Comparison of ENCODE assay signal across 1 cellular context in genomic region chr20:14984768-14985622, GRCh38.
TF ChIP-seq lines count a peak whose summit lies in the region.

No MANE protein-coding gene starts in this region.

TF ChIP-seq in HepG2, 621 proteins besides CTCF, POLR2A, EP300 and RAD21 (continued from another document and continues in another):
- TF ChIP-seq MTA1 (CRISPR knock-in tag; IDR thresholded peaks at IDR 0.05; ENCODE audit: borderline replicate concordance) = peak; percentile 56; the same call in 1 of the 2 replicates
- TF ChIP-seq FOXP1 (IDR thresholded peaks at IDR 0.05) = peak; percentile 77
- peak; percentile 98 for TF ChIP-seq FOXP1 (CRISPR knock-in tag; IDR thresholded peaks at IDR 0.05)
- no peak for TF ChIP-seq KAT2B (IDR thresholded peaks at IDR 0.05; ENCODE audit: borderline replicate concordance, low read depth, low read length)
- no peak; the same call in 1 of the 2 replicates for TF ChIP-seq ZNF121 (CRISPR knock-in tag; IDR thresholded peaks at IDR 0.05)
- peak; percentile 87 for TF ChIP-seq TGIF2 (CRISPR knock-in tag; IDR thresholded peaks at IDR 0.05)
- TF ChIP-seq ESRRA (CRISPR knock-in tag; IDR thresholded peaks at IDR 0.05; ENCODE audit: low read depth) = peak; percentile 90; the same call in 1 of the 2 replicates
- peak; percentile 35 for TF ChIP-seq ZBTB21 (CRISPR knock-in tag; IDR thresholded peaks at IDR 0.05)
- TF ChIP-seq, protein P1, sequence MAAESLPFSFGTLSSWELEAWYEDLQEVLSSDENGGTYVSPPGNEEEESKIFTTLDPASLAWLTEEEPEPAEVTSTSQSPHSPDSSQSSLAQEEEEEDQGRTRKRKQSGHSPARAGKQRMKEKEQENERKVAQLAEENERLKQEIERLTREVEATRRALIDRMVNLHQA (CRISPR knock-in tag; IDR thresholded peaks at IDR 0.05) = no peak
- TF ChIP-seq, protein P2, sequence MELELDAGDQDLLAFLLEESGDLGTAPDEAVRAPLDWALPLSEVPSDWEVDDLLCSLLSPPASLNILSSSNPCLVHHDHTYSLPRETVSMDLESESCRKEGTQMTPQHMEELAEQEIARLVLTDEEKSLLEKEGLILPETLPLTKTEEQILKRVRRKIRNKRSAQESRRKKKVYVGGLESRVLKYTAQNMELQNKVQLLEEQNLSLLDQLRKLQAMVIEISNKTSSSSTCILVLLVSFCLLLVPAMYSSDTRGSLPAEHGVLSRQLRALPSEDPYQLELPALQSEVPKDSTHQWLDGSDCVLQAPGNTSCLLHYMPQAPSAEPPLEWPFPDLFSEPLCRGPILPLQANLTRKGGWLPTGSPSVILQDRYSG (CRISPR knock-in tag; IDR thresholded peaks at IDR 0.05) = 0 out of 2 replicates have a peak, but pooled peaks have one; percentile 56
- TF ChIP-seq KMT2A (CRISPR knock-in tag; IDR thresholded peaks at IDR 0.05) = peak; percentile 61; the same call in 1 of the 2 replicates
- TF ChIP-seq SP5 (CRISPR knock-in tag; IDR thresholded peaks at IDR 0.05; ENCODE audit: borderline replicate concordance, low read depth) = peak; percentile 49; the same call in 1 of the 2 replicates
- TF ChIP-seq ZNF451 (CRISPR knock-in tag; IDR thresholded peaks at IDR 0.05) = no peak; the same call in 1 of the 2 replicates
- no peak; the same call in 1 of the 2 replicates for TF ChIP-seq MAZ (IDR thresholded peaks at IDR 0.05; ENCODE audit: borderline replicate concordance, low read depth, low read length)
- TF ChIP-seq MAZ (CRISPR knock-in tag; IDR thresholded peaks at IDR 0.05; ENCODE audit: low read depth) = 0 out of 2 replicates have a peak, but pooled peaks have one; percentile 39
- peak; percentile 62 for TF ChIP-seq HNRNPK (IDR thresholded peaks at IDR 0.05; ENCODE audit: low read depth, low read length, poor library complexity, severe bottlenecking)
- peak; percentile 74; the same call in 1 of the 2 replicates for TF ChIP-seq FOSL1 (CRISPR knock-in tag; IDR thresholded peaks at IDR 0.05; ENCODE audit: borderline replicate concordance)
- peak; percentile 43 for TF ChIP-seq ZFX (CRISPR knock-in tag; IDR thresholded peaks at IDR 0.05; ENCODE audit: low read depth)
- TF ChIP-seq ZNF24 (IDR thresholded peaks at IDR 0.05) = 0 out of 2 replicates have a peak, but pooled peaks have one; percentile 56
- peak; percentile 99 for TF ChIP-seq NCOA2 (CRISPR knock-in tag; IDR thresholded peaks at IDR 0.05)
- peak; percentile 92 for TF ChIP-seq ZNF792 (CRISPR knock-in tag; IDR thresholded peaks at IDR 0.05)
- TF ChIP-seq, protein P3, sequence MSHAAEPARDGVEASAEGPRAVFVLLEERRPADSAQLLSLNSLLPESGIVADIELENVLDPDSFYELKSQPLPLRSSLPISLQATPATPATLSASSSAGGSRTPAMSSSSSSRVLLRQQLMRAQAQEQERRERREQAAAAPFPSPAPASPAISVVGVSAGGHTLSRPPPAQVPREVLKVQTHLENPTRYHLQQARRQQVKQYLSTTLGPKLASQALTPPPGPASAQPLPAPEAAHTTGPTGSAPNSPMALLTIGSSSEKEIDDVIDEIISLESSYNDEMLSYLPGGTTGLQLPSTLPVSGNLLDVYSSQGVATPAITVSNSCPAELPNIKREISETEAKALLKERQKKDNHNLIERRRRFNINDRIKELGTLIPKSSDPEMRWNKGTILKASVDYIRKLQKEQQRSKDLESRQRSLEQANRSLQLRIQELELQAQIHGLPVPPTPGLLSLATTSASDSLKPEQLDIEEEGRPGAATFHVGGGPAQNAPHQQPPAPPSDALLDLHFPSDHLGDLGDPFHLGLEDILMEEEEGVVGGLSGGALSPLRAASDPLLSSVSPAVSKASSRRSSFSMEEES (CRISPR knock-in tag; IDR thresholded peaks at IDR 0.05) = peak; percentile 95
- peak; percentile 96 for TF ChIP-seq MEIS2 (CRISPR knock-in tag; IDR thresholded peaks at IDR 0.05)
- peak; percentile 98 for TF ChIP-seq ZNF264 (CRISPR knock-in tag; IDR thresholded peaks at IDR 0.05)
- peak; percentile 67 for TF ChIP-seq XRCC5 (optimal IDR thresholded peaks at IDR 0.05; ENCODE audit: low read length)
- TF ChIP-seq ETV5 (CRISPR knock-in tag; IDR thresholded peaks at IDR 0.05; ENCODE audit: borderline replicate concordance) = peak; percentile 100
- no peak for TF ChIP-seq GPBP1L1 (CRISPR knock-in tag; IDR thresholded peaks at IDR 0.05)
- peak; percentile 83 for TF ChIP-seq MED8 (CRISPR knock-in tag; IDR thresholded peaks at IDR 0.05; ENCODE audit: insufficient replicate concordance)
- TF ChIP-seq ZFP1 (CRISPR knock-in tag; IDR thresholded peaks at IDR 0.05) = peak; percentile 95
- peak; percentile 97 for TF ChIP-seq HMGXB3 (CRISPR knock-in tag; IDR thresholded peaks at IDR 0.05; ENCODE audit: borderline replicate concordance)
- no peak for TF ChIP-seq SMAD1 (CRISPR knock-in tag; IDR thresholded peaks at IDR 0.05; ENCODE audit: borderline replicate concordance, low read depth)
- peak; percentile 67; the same call in 1 of the 2 replicates for TF ChIP-seq ATF7 (IDR thresholded peaks at IDR 0.05)
- peak; percentile 86; the same call in 1 of the 2 replicates for TF ChIP-seq ATF7 (CRISPR knock-in tag; IDR thresholded peaks at IDR 0.05)
- peak; percentile 82 for TF ChIP-seq THAP11 (CRISPR knock-in tag; IDR thresholded peaks at IDR 0.05)
- TF ChIP-seq ZNF780A (CRISPR knock-in tag; IDR thresholded peaks at IDR 0.05) = peak; percentile 68; the same call in 1 of the 2 replicates
- no peak for TF ChIP-seq ZBTB2 (CRISPR knock-in tag; IDR thresholded peaks at IDR 0.05; ENCODE audit: low read depth)
- no peak for TF ChIP-seq CENPT (CRISPR knock-in tag; IDR thresholded peaks at IDR 0.05; ENCODE audit: low read depth)
- peak; percentile 75 for TF ChIP-seq RBAK (CRISPR knock-in tag; IDR thresholded peaks at IDR 0.05)
- TF ChIP-seq ADNP (CRISPR knock-in tag; IDR thresholded peaks at IDR 0.05) = peak; percentile 68; the same call in 1 of the 2 replicates
- TF ChIP-seq PHF20 (CRISPR knock-in tag; IDR thresholded peaks at IDR 0.05) = peak; percentile 50; the same call in 1 of the 2 replicates
- TF ChIP-seq FOXA3 (CRISPR knock-in tag; IDR thresholded peaks at IDR 0.05) = peak; percentile 99
- TF ChIP-seq ZBTB10 (CRISPR knock-in tag; IDR thresholded peaks at IDR 0.05; ENCODE audit: borderline replicate concordance) = no peak
- TF ChIP-seq, protein P4, sequence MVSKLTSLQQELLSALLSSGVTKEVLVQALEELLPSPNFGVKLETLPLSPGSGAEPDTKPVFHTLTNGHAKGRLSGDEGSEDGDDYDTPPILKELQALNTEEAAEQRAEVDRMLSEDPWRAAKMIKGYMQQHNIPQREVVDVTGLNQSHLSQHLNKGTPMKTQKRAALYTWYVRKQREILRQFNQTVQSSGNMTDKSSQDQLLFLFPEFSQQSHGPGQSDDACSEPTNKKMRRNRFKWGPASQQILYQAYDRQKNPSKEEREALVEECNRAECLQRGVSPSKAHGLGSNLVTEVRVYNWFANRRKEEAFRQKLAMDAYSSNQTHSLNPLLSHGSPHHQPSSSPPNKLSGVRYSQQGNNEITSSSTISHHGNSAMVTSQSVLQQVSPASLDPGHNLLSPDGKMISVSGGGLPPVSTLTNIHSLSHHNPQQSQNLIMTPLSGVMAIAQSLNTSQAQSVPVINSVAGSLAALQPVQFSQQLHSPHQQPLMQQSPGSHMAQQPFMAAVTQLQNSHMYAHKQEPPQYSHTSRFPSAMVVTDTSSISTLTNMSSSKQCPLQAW (CRISPR knock-in tag; IDR thresholded peaks at IDR 0.05) = peak; percentile 97
- TF ChIP-seq REPIN1 (CRISPR knock-in tag; IDR thresholded peaks at IDR 0.05; ENCODE audit: borderline replicate concordance, low read depth) = peak; percentile 65; the same call in 1 of the 2 replicates
- TF ChIP-seq GATAD1 (CRISPR knock-in tag; IDR thresholded peaks at IDR 0.05) = peak; percentile 58
- TF ChIP-seq BRD4 (CRISPR knock-in tag; IDR thresholded peaks at IDR 0.05) = peak; percentile 91; the same call in 1 of the 2 replicates
- TF ChIP-seq ZNF557 (CRISPR knock-in tag; IDR thresholded peaks at IDR 0.05) = peak; percentile 60; the same call in 1 of the 2 replicates
